ENCODE assay signal across 9 cellular contexts in genomic region chr19:36116344-36116637, GRCh38. TPM values are rescaled to one million over a fixed set of nuclear protein-coding genes. Genes with fewer than 3 reads are reported as not detected.
A peak's percentile ranks its signal among the peaks of the same experiment; 100 is the strongest.
DNase-seq lines count a peak whose midpoint lies in the region; ATAC-seq and TF ChIP-seq lines count a peak whose summit lies in the region.
"Had no signal": no experiment of that assay in that cellular context is flagged by ENCODE, and none has a peak within 500 bp of the region (broad histone marks: within the 10 kb centered on the region; RNA-seq: fewer than 3 reads in every experiment).

No MANE protein-coding gene starts in this region.

- peaks cover 27% of the 10 kb centered on the region for H3K4me1 ChIP-seq in mononuclear cell (ENCODE audit: insufficient read depth, low read length)

- H3K27me3 Mint-ChIP-seq in stimulated activated naive CD8-positive, alpha-beta T cell treated with anti-CD3 and anti-CD28 coated beads, Interleukin-15, Interleukin-2, amounts not matched to agents 100 ng/mL and 50 ng/mL, for 24 hours: no peaks in the 10 kb centered on the region
- H3K27me3 Mint-ChIP-seq in MCF 10A (ENCODE audit: insufficient read depth, unreplicated experiment): no peaks in the 10 kb centered on the region

- no peak for DNase-seq in stimulated activated naive CD8-positive, alpha-beta T cell treated with anti-CD3 and anti-CD28 coated beads, Interleukin-15, Interleukin-2, amounts not matched to agents 100 U/mL and 50 U/mL, for 24 hours
- DNase-seq in MCF 10A (ENCODE audit: unreplicated experiment) (no peak), GDM1 (lab: John Stamatoyannopoulos, UW) (no peak)

- H3K4me3 Mint-ChIP-seq in stimulated activated naive CD8-positive, alpha-beta T cell treated with anti-CD3 and anti-CD28 coated beads, Interleukin-15, Interleukin-2, amounts not matched to agents 100 ng/mL and 50 ng/mL, for 24 hours: peak overlapping the region; percentile 98
- peak overlapping the region; percentile 91 for H3K4me3 Mint-ChIP-seq in MCF 10A (ENCODE audit: unreplicated experiment)

- peak overlapping the region; percentile 95 for H3K27ac Mint-ChIP-seq in stimulated activated naive CD8-positive, alpha-beta T cell treated with anti-CD3 and anti-CD28 coated beads, Interleukin-15, Interleukin-2, amounts not matched to agents 100 ng/mL and 50 ng/mL, for 24 hours
- peak overlapping the region; percentile 53 for H3K27ac Mint-ChIP-seq in MCF 10A (ENCODE audit: low read depth, unreplicated experiment)

- H3K4me3 ChIP-seq in mononuclear cell (ENCODE audit: low read length): peak overlapping the region; percentile 71

- BruUV-seq in MCF 10A (replicated peaks; lab: Mats Ljungman, UMichigan): no TSS peak

- POLR2A ChIA-PET in MCF 10A (lab: Yijun Ruan, JAX): interaction anchor here (0.5 to 3.7 kb wide), 11 partner anchors 8 to 1018 kb away, joined by 3 to 32 read pairs (median 14); partner anchors contain the start of genes CAPNS1, THAP8, ZNF146 and ZNF565

- intact Hi-C loops in MCF 10A (cut with micrococcal nuclease): loop anchor here (10.0 kb wide), 1 partner anchor 231 kb away; no protein-coding TSS in a partner anchor

- ATAC-seq in stimulated activated naive CD8-positive, alpha-beta T cell treated with anti-CD3 and anti-CD28 coated beads, Interleukin-15, Interleukin-2, amounts not matched to agents 100 U/mL and 50 U/mL, for 24 hours: no peak
- ATAC-seq in HG03139 (IDR thresholded peaks at IDR 0.05; ENCODE audit: unreplicated experiment): no peak
- no peak for ATAC-seq in GM18861 (IDR thresholded peaks at IDR 0.05; ENCODE audit: unreplicated experiment)
- ATAC-seq in HG03521 (IDR thresholded peaks at IDR 0.05; ENCODE audit: unreplicated experiment): no peak

- peaks cover 40% of the 10 kb centered on the region for H3K36me3 Mint-ChIP-seq in stimulated activated naive CD8-positive, alpha-beta T cell treated with anti-CD3 and anti-CD28 coated beads, Interleukin-15, Interleukin-2, amounts not matched to agents 100 ng/mL and 50 ng/mL, for 24 hours (ENCODE audit: low read depth)
- peaks cover 76% of the 10 kb centered on the region for H3K36me3 Mint-ChIP-seq in MCF 10A (ENCODE audit: insufficient read depth, unreplicated experiment)

- H3K27me3 ChIP-seq in mononuclear cell (ENCODE audit: insufficient read depth, low read length): no peaks in the 10 kb centered on the region

- no peaks in the 10 kb centered on the region for H3K9me3 ChIP-seq in mononuclear cell (ENCODE audit: low read depth, low read length)

- TF ChIP-seq CTCF in MCF 10A (IDR thresholded peaks at IDR 0.05; ENCODE audit: unreplicated experiment): no peak

- CTCF ChIA-PET in MCF 10A (lab: Yijun Ruan, JAX): interaction anchor here (0.6 to 4.3 kb wide), 5 partner anchors 12 to 57 kb away, joined by 3 to 27 read pairs (median 5); no protein-coding TSS in a partner anchor

- peaks cover 35% of the 10 kb centered on the region for H3K4me1 Mint-ChIP-seq in stimulated activated naive CD8-positive, alpha-beta T cell treated with anti-CD3 and anti-CD28 coated beads, Interleukin-15, Interleukin-2, amounts not matched to agents 100 ng/mL and 50 ng/mL, for 24 hours (ENCODE audit: low read depth)
- H3K4me1 Mint-ChIP-seq in MCF 10A (ENCODE audit: insufficient read depth, unreplicated experiment): peaks cover 17% of the 10 kb centered on the region

- H3K9me3 Mint-ChIP-seq in stimulated activated naive CD8-positive, alpha-beta T cell treated with anti-CD3 and anti-CD28 coated beads, Interleukin-15, Interleukin-2, amounts not matched to agents 100 ng/mL and 50 ng/mL, for 24 hours: no peaks in the 10 kb centered on the region
- H3K9me3 Mint-ChIP-seq in MCF 10A (ENCODE audit: unreplicated experiment): no peaks in the 10 kb centered on the region

RNA-seq across cellular contexts. Expression of gene TBCB, which starts 1.0 kb away (rescaled TPM):
- total RNA-seq in MCF 10A (2022) (101 and 122 TPM in 2 replicates), mononuclear cell (54.4 TPM)

RNA-seq across cellular contexts. Expression of gene POLR2I, which starts 1.6 kb away (rescaled TPM):
- total RNA-seq in MCF 10A (2022) (112 and 126 TPM in 2 replicates), mononuclear cell (12.8 TPM)

RNA-seq across cellular contexts. Expression of gene OVOL3, which starts 5.3 kb away (rescaled TPM):
- not detected in 2 replicates for total RNA-seq in MCF 10A (2022)
- total RNA-seq in mononuclear cell: not detected
- total RNA-seq: pulmonary artery endothelial cell had no signal

RNA-seq across cellular contexts. Expression of gene CAPNS1, which starts 23.6 kb away (rescaled TPM):
- total RNA-seq in MCF 10A (2022) (666 and 788 TPM in 2 replicates), mononuclear cell (227 TPM)

RNA-seq across cellular contexts. Expression of gene COX7A1, which starts 36.0 kb away (rescaled TPM):
- total RNA-seq in MCF 10A (2022): not detected in 2 replicates
- not detected for total RNA-seq in mononuclear cell
